10 cellular contexts compared by ENCODE assay signal in the genomic region with DNA sequence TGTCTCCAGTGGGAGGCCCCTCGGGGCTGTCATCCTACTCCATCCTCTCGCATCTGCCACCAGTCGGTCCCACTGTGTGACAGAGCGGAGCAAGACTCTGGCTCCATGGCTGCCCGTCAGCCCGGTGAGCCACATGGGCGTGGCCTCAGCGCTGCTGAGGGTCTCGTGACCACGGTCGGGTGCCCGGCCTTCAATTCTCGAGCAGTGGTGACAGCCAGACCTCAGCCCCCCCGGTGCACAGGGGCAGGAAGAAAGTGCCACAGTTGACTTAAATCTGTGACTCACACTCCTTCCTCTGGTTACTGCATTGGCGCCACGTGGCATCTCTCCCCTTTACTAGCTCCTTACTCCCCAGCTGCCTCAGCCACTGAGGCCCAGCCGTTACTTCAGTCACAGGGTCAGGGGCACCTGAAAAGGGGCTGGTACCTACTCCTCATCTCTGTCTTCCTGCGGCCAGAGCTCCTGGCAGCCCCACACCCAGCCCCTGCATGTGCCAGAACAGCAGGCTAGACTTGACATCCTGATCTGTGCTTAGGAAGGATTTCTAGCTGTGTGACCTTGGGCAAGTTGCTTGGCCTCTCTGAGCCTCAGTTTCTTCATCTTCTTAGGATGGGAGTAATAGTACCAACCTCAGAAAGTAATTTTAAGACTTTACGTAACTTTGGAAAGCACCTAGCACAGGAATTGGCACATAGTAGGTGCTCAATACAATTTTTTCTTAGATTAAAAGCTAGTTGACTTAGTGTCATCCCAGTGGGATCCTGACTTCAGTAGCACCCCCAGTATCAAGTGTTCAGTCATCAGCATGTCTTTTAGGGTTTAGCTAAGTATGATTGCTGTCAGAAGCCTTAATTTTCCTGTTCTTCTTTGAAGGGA.
A peak's percentile ranks its signal among the peaks of the same experiment; 100 is the strongest.
DNase-seq lines count a peak whose midpoint lies in the region; ATAC-seq lines count a peak whose summit lies in the region.
"Had no signal": no experiment of that assay in that cellular context is flagged by ENCODE, and none has a peak within 500 bp of the region (broad histone marks: within the 10 kb centered on the region; RNA-seq: fewer than 3 reads in every experiment).

No MANE protein-coding gene starts in this region.

- DNase-seq in activated T-cell treated with anti-CD3 and anti-CD28 coated beads for 4 hours: peak; percentile 7
- peak; percentile 3 for DNase-seq in stimulated activated CD4-positive, alpha-beta T cell treated with anti-CD3 and anti-CD28 coated beads, Interleukin-2, amount 100 ng/mL, for 4 hours (ENCODE audit: low read depth)
- DNase-seq in left ventricle myocardium superior: no peak
- DNase-seq in OCI-M1 (lab: John Stamatoyannopoulos, UW): no peak
- DNase-seq in cerebellum (ENCODE audit: low spot score): no peak

- ATAC-seq in GM18867 (IDR thresholded peaks at IDR 0.05; ENCODE audit: unreplicated experiment): peak; percentile 50
- ATAC-seq in HG02981 (IDR thresholded peaks at IDR 0.05; ENCODE audit: unreplicated experiment): peak; percentile 72
- ATAC-seq in GM19455 (IDR thresholded peaks at IDR 0.05; ENCODE audit: unreplicated experiment): no peak
- no peak for ATAC-seq in left ventricle myocardium superior
- ATAC-seq: gastroesophageal sphincter, HCT116 had no signal

- intact Hi-C loops in left ventricle myocardium superior (cut with micrococcal nuclease): no loop called here

Comparison
In these comparisons a context has a peak if more than half of its experiments do, and no peak if none do; other contexts are left out.
1. ATAC-seq: peak in GM18867 (single experiment) and HG02981 (single experiment); none in GM19455 (single experiment) and left ventricle myocardium superior (single experiment).
2. DNase-seq: peak in activated T-cell treated with anti-CD3 and anti-CD28 coated beads for 4 hours (single experiment) and stimulated activated CD4-positive, alpha-beta T cell treated with anti-CD3 and anti-CD28 coated beads, Interleukin-2, amount 100 ng/mL, for 4 hours (single experiment); none in left ventricle myocardium superior (single experiment), OCI-M1 (single experiment) and cerebellum (single experiment).